In genomic region chr10:119256030-119256429, GRCh38 we compare ENCODE assay signal across 13 cellular contexts.
"Had no signal": no experiment of that assay in that cellular context is flagged by ENCODE, and none has a peak within 500 bp of the region (broad histone marks: within the 10 kb centered on the region; RNA-seq: fewer than 3 reads in every experiment).

No MANE protein-coding gene starts in this region.

- H3K27ac Mint-ChIP-seq: activated CD4-positive, alpha-beta memory T cell treated with anti-CD3 and anti-CD28 coated beads for 36 hours; stimulated activated naive CD8-positive, alpha-beta T cell treated with anti-CD3 and anti-CD28 coated beads, Interleukin-15, Interleukin-2, amounts not matched to agents 100 ng/mL and 50 ng/mL, for 24 hours had no signal

- H3K36me3 ChIP-seq: brain microvascular endothelial cell, thyroid gland had no signal

- H3K9me3 Mint-ChIP-seq: activated CD4-positive, alpha-beta memory T cell treated with anti-CD3 and anti-CD28 coated beads for 36 hours; T-helper 2 cell treated with Interferon-gamma antibody and Interleukin-4, amounts not matched to agents 5 μg/mL and 100 μg/mL, for 36 hours had no signal

- H3K27ac ChIP-seq: brain microvascular endothelial cell, foreskin keratinocyte had no signal

- H3K9me3 ChIP-seq: thyroid gland had no signal

- H3K27me3 Mint-ChIP-seq: activated CD4-positive, alpha-beta memory T cell treated with anti-CD3 and anti-CD28 coated beads for 36 hours; activated naive CD8-positive, alpha-beta T cell; naive thymus-derived CD4-positive, alpha-beta T cell; stimulated activated naive CD8-positive, alpha-beta T cell treated with anti-CD3 and anti-CD28 coated beads, Interleukin-15, Interleukin-2, amounts not matched to agents 100 ng/mL and 50 ng/mL, for 24 hours had no signal

- H3K36me3 Mint-ChIP-seq: activated CD4-positive, alpha-beta memory T cell treated with anti-CD3 and anti-CD28 coated beads for 36 hours had no signal

- DNase-seq: activated CD4-positive, alpha-beta memory T cell treated with anti-CD3 and anti-CD28 coated beads for 36 hours; activated CD4-positive, CD25-positive, alpha-beta regulatory T cell treated with anti-CD3 and anti-CD28 coated beads, Interleukin-2, amount 50 U/mL, for 72 hours; activated effector memory CD4-positive, alpha-beta T cell treated with anti-CD3 and anti-CD28 coated beads, Interleukin-2, amount 50 U/mL, for 16 hours; activated T-cell treated with anti-CD3 and anti-CD28 coated beads, Interleukin-2, amount 50 U/mL, for 4 hours; amygdala; brain microvascular endothelial cell; foreskin keratinocyte; naive thymus-derived CD4-positive, alpha-beta T cell; stimulated activated CD4-positive, alpha-beta T cell treated with anti-CD3 and anti-CD28 coated beads, Interleukin-4, amount 100 ng/mL, for 1 hour; thyroid gland had no signal

- H3K4me3 Mint-ChIP-seq: activated CD4-positive, alpha-beta memory T cell treated with anti-CD3 and anti-CD28 coated beads for 36 hours; activated naive CD8-positive, alpha-beta T cell; activated T-cell treated with anti-CD3 and anti-CD28 coated beads, Interleukin-2, amount 50 U/mL, for 4 hours; naive thymus-derived CD4-positive, alpha-beta T cell; stimulated activated naive CD8-positive, alpha-beta T cell treated with anti-CD3 and anti-CD28 coated beads, Interleukin-15, Interleukin-2, amounts not matched to agents 100 ng/mL and 50 ng/mL, for 24 hours; T-helper 2 cell treated with Interferon-gamma antibody and Interleukin-4, amounts not matched to agents 5 μg/mL and 100 μg/mL, for 36 hours had no signal

- H3K27me3 ChIP-seq: brain microvascular endothelial cell, foreskin keratinocyte, thyroid gland had no signal

- H3K4me3 ChIP-seq: thyroid gland had no signal

- ATAC-seq: activated T-cell treated with anti-CD3 and anti-CD28 coated beads, Interleukin-2, amount 50 U/mL, for 4 hours; foreskin keratinocyte; naive thymus-derived CD4-positive, alpha-beta T cell had no signal
